9 cellular contexts compared by ENCODE assay signal in the genomic region with DNA sequence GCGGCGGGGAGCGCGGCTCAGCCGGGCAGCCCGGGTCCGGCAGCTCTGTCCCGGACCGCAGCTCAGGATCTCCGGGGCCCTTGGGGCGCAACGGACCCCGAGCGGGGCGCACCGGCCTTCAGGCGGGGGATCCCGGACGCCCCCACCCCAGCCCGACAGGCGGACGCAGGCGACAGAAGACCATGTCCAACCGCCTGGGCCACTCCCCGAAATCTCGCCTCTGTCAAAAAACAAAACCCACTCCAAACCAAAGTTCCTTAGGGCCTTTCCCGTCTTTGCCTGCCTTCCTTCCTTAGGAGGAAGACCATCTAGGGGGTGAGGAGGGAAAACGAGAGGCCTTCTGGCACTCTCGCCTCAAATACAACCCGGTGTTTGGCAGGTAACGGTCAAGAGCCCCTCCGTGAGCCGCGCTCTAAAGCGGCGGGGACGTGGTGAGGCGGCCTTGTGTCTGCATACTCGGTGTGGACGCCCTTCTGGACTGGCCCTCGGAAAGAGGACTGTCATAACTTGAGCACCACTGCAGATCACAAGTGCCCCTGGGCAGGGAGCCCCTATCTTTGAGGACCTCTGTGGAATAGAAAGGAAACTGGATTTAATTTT. TPM values are rescaled to one million over a fixed set of nuclear protein-coding genes. Genes with fewer than 3 reads are reported as not detected.
DNase-seq lines count a peak whose midpoint lies in the region; ATAC-seq, FAIRE-seq and TF ChIP-seq lines count a peak whose summit lies in the region.
"Had no signal": no experiment of that assay in that cellular context is flagged by ENCODE, and none has a peak within 500 bp of the region (broad histone marks: within the 10 kb centered on the region; RNA-seq: fewer than 3 reads in every experiment).

No MANE protein-coding gene starts in this region.

- 0 to 2% methylated on average over 5 to 11 of the region's 41 CpGs for WGBS in gastroesophageal sphincter (ENCODE audit: low coverage in 1 of 2), 2 donors
- 0 to 1% methylated on average over 31 to 41 of the region's 41 CpGs for WGBS in pancreas, 2 donors

- TF ChIP-seq EP300 in gastroesophageal sphincter (IDR thresholded peaks at IDR 0.05), result no peak

- H3K4me3 ChIP-seq in gastroesophageal sphincter (peak overlapping the region; percentile 82 to 97), pancreas (peak overlapping the region; percentile 79 to 97 (median 90))

- peaks cover 28% of the 10 kb centered on the region for H3K4me1 Mint-ChIP-seq in activated CD4-positive, alpha-beta memory T cell treated with anti-CD3 and anti-CD28 coated beads, Interleukin-2, amount 10 ng/mL, durations not matched to agents 7 days and 5 days

- H3K9me3 ChIP-seq in gastroesophageal sphincter (no peaks in the 10 kb centered on the region), pancreas (no peaks in the 10 kb centered on the region)

- peaks cover 0 to 29% of the 10 kb centered on the region in 2 donors for H3K36me3 ChIP-seq in gastroesophageal sphincter
- no peaks in the 10 kb centered on the region for H3K36me3 ChIP-seq in pancreas

- H3K27ac ChIP-seq in gastroesophageal sphincter (peak overlapping the region; percentile 79 to 93 (median 90)), pancreas (peak overlapping the region; percentile 73 to 86 (median 77))

- peak overlapping the region; percentile 76 for H3K27ac Mint-ChIP-seq in activated CD4-positive, alpha-beta memory T cell treated with anti-CD3 and anti-CD28 coated beads, Interleukin-2, amount 10 ng/mL, durations not matched to agents 7 days and 5 days

- peak; percentile 12 for ATAC-seq in HG02943 (IDR thresholded peaks at IDR 0.05; ENCODE audit: low read depth, unreplicated experiment)
- no peak for ATAC-seq in gastroesophageal sphincter
- peak; percentile 11 to 44 (median 31) for ATAC-seq in pancreas

- H3K27me3 ChIP-seq in gastroesophageal sphincter (no peaks in the 10 kb centered on the region), pancreas (no peaks in the 10 kb centered on the region)

- intact Hi-C loops in pancreas (cut with DNase I), result no loop called here

- peak; percentile 17 to 38 for DNase-seq in NCI-H524 (lab: John Stamatoyannopoulos, UW)
- DNase-seq in NCI-H524 treated with DMSO at 0.1 percent for 48 hours (lab: John Stamatoyannopoulos, UW), result no peak
- no peak for DNase-seq in activated CD4-positive, alpha-beta memory T cell treated with anti-CD3 and anti-CD28 coated beads, Interleukin-2, amount 10 ng/mL, durations not matched to agents 7 days and 5 days
- peak; percentile 9 to 67 (median 36) for DNase-seq in pancreas
- no peak for DNase-seq in dedifferentiated amniotic fluid mesenchymal stem cell (ENCODE audit: extremely low spot score)
- no peak for DNase-seq in NCI-H187 treated with DMSO at 0.1 percent for 48 hours (lab: John Stamatoyannopoulos, UW)

- peak overlapping the region; percentile 95 for H3K4me3 Mint-ChIP-seq in activated CD4-positive, alpha-beta memory T cell treated with anti-CD3 and anti-CD28 coated beads, Interleukin-2, amount 10 ng/mL, durations not matched to agents 7 days and 5 days

- CTCF ChIA-PET in activated CD4-positive, alpha-beta memory T cell treated with anti-CD3 and anti-CD28 coated beads, Interleukin-2, amount 10 ng/mL, durations not matched to agents 7 days and 5 days (lab: Charles Lee), result interaction anchor here (1.3 to 5.2 kb wide), 5 partner anchors 9 to 100 kb away, joined by 3 to 40 read pairs (median 4); no protein-coding TSS in a partner anchor

- peaks cover 11% of the 10 kb centered on the region for H3K27me3 Mint-ChIP-seq in activated CD4-positive, alpha-beta memory T cell treated with anti-CD3 and anti-CD28 coated beads, Interleukin-2, amount 10 ng/mL, durations not matched to agents 7 days and 5 days

- TF ChIP-seq CTCF in gastroesophageal sphincter (IDR thresholded peaks at IDR 0.05) (no peak), pancreas (IDR thresholded peaks at IDR 0.05) (no peak)

- no peak for TF ChIP-seq POLR2A in gastroesophageal sphincter (IDR thresholded peaks at IDR 0.05)

- POLR2A ChIA-PET in activated CD4-positive, alpha-beta memory T cell treated with anti-CD3 and anti-CD28 coated beads, Interleukin-2, amount 10 ng/mL, durations not matched to agents 7 days and 5 days (lab: Charles Lee), result interaction anchor here (1.3 to 2.6 kb wide), 8 partner anchors 14 to 223 kb away, joined by 3 to 24 read pairs (median 6); partner anchors contain the start of genes NFYB, NT5DC3 and TDG

- FAIRE-seq in pancreas (lab: Jason Lieb, UNC), result no peak
- FAIRE-seq: G401.6 had no signal

- H3K36me3 Mint-ChIP-seq in activated CD4-positive, alpha-beta memory T cell treated with anti-CD3 and anti-CD28 coated beads, Interleukin-2, amount 10 ng/mL, durations not matched to agents 7 days and 5 days (ENCODE audit: low read depth), result peaks cover 16% of the 10 kb centered on the region

- H3K4me1 ChIP-seq in gastroesophageal sphincter (peaks cover 3 to 52% (median 6%) of the 10 kb centered on the region in 3 donors), pancreas (peaks cover 0 to 10% (median 9%) of the 10 kb centered on the region in 3 donors)

- no peaks in the 10 kb centered on the region for H3K9me3 Mint-ChIP-seq in activated CD4-positive, alpha-beta memory T cell treated with anti-CD3 and anti-CD28 coated beads, Interleukin-2, amount 10 ng/mL, durations not matched to agents 7 days and 5 days

RNA-seq across cellular contexts. Expression of gene HCFC2, which starts 0.6 kb away (rescaled TPM):
- total RNA-seq in activated CD4-positive, alpha-beta memory T cell treated with anti-CD3 and anti-CD28 coated beads, Interleukin-2, amount 10 ng/mL, durations not matched to agents 7 days and 5 days, result 10 to 100 TPM; 15.8 to 17.7 TPM
- total RNA-seq in gastroesophageal sphincter (10 to 100 TPM; 29.0 to 54.5 (median 36.1) TPM), pancreas (10 to 100 TPM in 1 of 6 donors, 1 to 10 TPM in 5; 6.8 to 10.7 (median 8.7) TPM)
- 1 to 10 TPM; 4.2 to 9.0 TPM for polyA plus RNA-seq in pancreas

RNA-seq across cellular contexts. Expression of gene GLT8D2, which starts 15.0 kb away (rescaled TPM):
- total RNA-seq in activated CD4-positive, alpha-beta memory T cell treated with anti-CD3 and anti-CD28 coated beads, Interleukin-2, amount 10 ng/mL, durations not matched to agents 7 days and 5 days, result not detected
- total RNA-seq in gastroesophageal sphincter (10 to 100 TPM in 3 of 4 donors, 1 to 10 TPM in 1; 6.9 to 20.2 (median 14.2) TPM), pancreas (1 to 10 TPM in 4 of 6 donors, under 1 TPM in 2; 0.32 to 5.3 (median 2.1) TPM)
- 1 to 10 TPM; 2.2 to 4.1 TPM for polyA plus RNA-seq in pancreas

Comparison
In these comparisons a context has a peak if more than half of its experiments do, and no peak if none do; other contexts are left out.
1. DNase-seq: peak in NCI-H524 (2 of 2) and pancreas (6 of 6); none in NCI-H524 treated with DMSO at 0.1 percent for 48 hours (single experiment), activated CD4-positive, alpha-beta memory T cell treated with anti-CD3 and anti-CD28 coated beads, Interleukin-2, amount 10 ng/mL, durations not matched to agents 7 days and 5 days (single experiment), dedifferentiated amniotic fluid mesenchymal stem cell (single experiment) and NCI-H187 treated with DMSO at 0.1 percent for 48 hours (single experiment).